ENCODE assay signal across 9 cellular contexts in the genomic region with DNA sequence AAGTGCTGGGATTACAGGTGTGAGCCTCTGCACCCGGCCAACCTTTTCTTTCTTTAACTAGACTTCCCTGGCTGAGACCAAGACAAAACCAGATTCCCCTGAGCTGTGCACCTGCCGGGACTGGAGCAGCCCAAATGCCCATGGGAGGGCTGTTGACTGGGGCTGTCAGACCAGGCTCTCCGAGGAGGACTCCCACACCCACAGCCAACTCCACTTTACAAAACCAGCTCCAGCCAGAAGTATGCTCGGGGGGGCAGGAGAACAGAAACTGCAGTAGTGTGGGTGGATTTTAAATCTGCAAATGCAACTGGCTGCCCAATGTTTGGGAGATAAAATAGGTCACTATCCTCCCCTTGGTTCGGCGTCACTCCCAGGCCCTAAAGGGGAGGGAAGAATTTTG.
DNase-seq lines count a peak whose midpoint lies in the region; ATAC-seq, FAIRE-seq and TF ChIP-seq lines count a peak whose summit lies in the region.
"Had no signal": no experiment of that assay in that cellular context is flagged by ENCODE, and none has a peak within 500 bp of the region (broad histone marks: within the 10 kb centered on the region; RNA-seq: fewer than 3 reads in every experiment).

No MANE protein-coding gene starts in this region.

- 0 out of 3 replicates have a peak overlapping the region, but pooled peaks have one; percentile 15 for H3K4me2 ChIP-seq in A549

- no peaks in the 10 kb centered on the region for H3K36me3 ChIP-seq in esophagus muscularis mucosa

- no peak for FAIRE-seq in A549 (lab: Jason Lieb, UNC)

- peaks cover 75% of the 10 kb centered on the region for H3K36me3 Mint-ChIP-seq in activated CD8-positive, alpha-beta T cell treated with anti-CD3 and anti-CD28 coated beads, Interleukin-2, amount 10 ng/mL, durations not matched to agents 7 days and 5 days (ENCODE audit: low read depth)

- POLR2A ChIA-PET in A549 (lab: Yijun Ruan, JAX): interaction anchor here (0.6 to 1.9 kb wide), 5 partner anchors 14 to 175 kb away, joined by 3 to 6 read pairs (median 5); partner anchors contain the start of gene VCPKMT
- POLR2A ChIA-PET in activated CD8-positive, alpha-beta T cell treated with anti-CD3 and anti-CD28 coated beads, Interleukin-2, amount 10 ng/mL, durations not matched to agents 7 days and 5 days (lab: Charles Lee): interaction anchor here (0.9 to 6.6 kb wide), 13 partner anchors 11 to 170 kb away, joined by 3 to 95 read pairs (median 5); partner anchors contain the start of gene VCPKMT

- TF ChIP-seq POLR2A in A549 (IDR thresholded peaks at IDR 0.05; ENCODE audit: low read length) (no peak), esophagus muscularis mucosa (IDR thresholded peaks at IDR 0.05; ENCODE audit: low read depth) (no peak)

- no peaks in the 10 kb centered on the region for H3K9me3 Mint-ChIP-seq in activated CD8-positive, alpha-beta T cell treated with anti-CD3 and anti-CD28 coated beads, Interleukin-2, amount 10 ng/mL, durations not matched to agents 7 days and 5 days (ENCODE audit: insufficient read depth)

- TF ChIP-seq RAD21 in A549 (conservative IDR thresholded peaks at IDR 0.05 in 1 of 2, IDR thresholded peaks at IDR 0.05 in 1 of 2): no peak

- no peaks in the 10 kb centered on the region for H3K27me3 Mint-ChIP-seq in activated CD8-positive, alpha-beta T cell treated with anti-CD3 and anti-CD28 coated beads, Interleukin-2, amount 10 ng/mL, durations not matched to agents 7 days and 5 days (ENCODE audit: low read depth)

- CTCF ChIA-PET in A549 (lab: Yijun Ruan, JAX): interaction anchor here (0.7 to 2.9 kb wide), 13 partner anchors 11 to 176 kb away, joined by 3 to 12 read pairs (median 5); no protein-coding TSS in a partner anchor
- CTCF ChIA-PET in activated CD8-positive, alpha-beta T cell treated with anti-CD3 and anti-CD28 coated beads, Interleukin-2, amount 10 ng/mL, durations not matched to agents 7 days and 5 days (lab: Charles Lee): interaction anchor here (0.7 to 4.0 kb wide), 15 partner anchors 12 to 184 kb away, joined by 3 to 30 read pairs (median 5); no protein-coding TSS in a partner anchor

- intact Hi-C loops in esophagus muscularis mucosa (cut with DNase I): no loop called here

- no peak overlapping the region for H3K4me3 Mint-ChIP-seq in activated CD8-positive, alpha-beta T cell treated with anti-CD3 and anti-CD28 coated beads, Interleukin-2, amount 10 ng/mL, durations not matched to agents 7 days and 5 days

- no peaks in the 10 kb centered on the region for H3K9me3 ChIP-seq in A549
- no peaks in the 10 kb centered on the region for H3K9me3 ChIP-seq in esophagus muscularis mucosa

- 76% methylated on average over 6 of the region's 6 CpGs for WGBS in A549 (ENCODE audit: missing lambda C conversion rate)
- WGBS in esophagus muscularis mucosa: 49% methylated on average over 6 of the region's 6 CpGs

- TF ChIP-seq EP300 in A549 (IDR thresholded peaks at IDR 0.05) (no peak), esophagus muscularis mucosa (IDR thresholded peaks at IDR 0.05) (no peak)

- ATAC-seq in A549 (no peak), HG03342 (IDR thresholded peaks at IDR 0.05; ENCODE audit: unreplicated experiment) (no peak)
- no peak for ATAC-seq in activated CD8-positive, alpha-beta T cell treated with anti-CD3 and anti-CD28 coated beads, Interleukin-2, amount 10 ng/mL, durations not matched to agents 7 days and 5 days
- no peak for ATAC-seq in activated CD4-positive, CD25-positive, alpha-beta regulatory T cell treated with anti-CD3 and anti-CD28 coated beads, Interleukin-2, amount 50 U/mL, for 24 hours

- peaks cover 31% of the 10 kb centered on the region for H3K4me1 ChIP-seq in A549
- H3K4me1 ChIP-seq in esophagus muscularis mucosa: peaks cover 9 to 30% (median 10%) of the 10 kb centered on the region in 4 donors

- DNase-seq in A549 (ENCODE audit: low read depth in 1 of 2, low spot score in 1 of 2) (no peak), GM13976 (ENCODE audit: low spot score) (peak; percentile 51), medulla oblongata (ENCODE audit: extremely low spot score) (peak; percentile 51), UCSD-AML1 (lab: John Stamatoyannopoulos, UW; ENCODE audit: unreplicated experiment) (no peak), esophagus muscularis mucosa (ENCODE audit: extremely low spot score) (no peak)
- no peak for DNase-seq in activated CD8-positive, alpha-beta T cell treated with anti-CD3 and anti-CD28 coated beads, Interleukin-2, amount 10 ng/mL, durations not matched to agents 7 days and 5 days
- DNase-seq: DMS79 had no signal

- TF ChIP-seq CTCF in A549 (IDR thresholded peaks at IDR 0.05): no peak
- TF ChIP-seq CTCF in GM13976 (IDR thresholded peaks at IDR 0.05; ENCODE audit: borderline replicate concordance, control extremely low read depth, extremely low read depth, insufficient read depth, missing control alignments): no peak
- TF ChIP-seq CTCF in esophagus muscularis mucosa (IDR thresholded peaks at IDR 0.05): no peak

- in situ Hi-C loops in GM13976 (cut with MboI; ENCODE audit: low sequenced_read_pairs, unreplicated experiment): no loop called here

- peak overlapping the region; percentile 98 for H3K27ac Mint-ChIP-seq in activated CD8-positive, alpha-beta T cell treated with anti-CD3 and anti-CD28 coated beads, Interleukin-2, amount 10 ng/mL, durations not matched to agents 7 days and 5 days

- H3K27ac ChIP-seq in A549: peak overlapping the region; percentile 31 to 80; a peak in 4 of 6 replicates
- peak overlapping the region in 1 of 4 donors; percentile 10 for H3K27ac ChIP-seq in esophagus muscularis mucosa (replicated peaks in 1 of 4)

- H3K4me3 ChIP-seq in A549 (no peak overlapping the region), esophagus muscularis mucosa (no peak overlapping the region)

- H3K27me3 ChIP-seq in esophagus muscularis mucosa: no peaks in the 10 kb centered on the region

- peaks cover 86% of the 10 kb centered on the region for H3K4me1 Mint-ChIP-seq in activated CD8-positive, alpha-beta T cell treated with anti-CD3 and anti-CD28 coated beads, Interleukin-2, amount 10 ng/mL, durations not matched to agents 7 days and 5 days (ENCODE audit: low read depth)

TF ChIP-seq in A549, 52 proteins besides CTCF, POLR2A, EP300 and RAD21:
- TF ChIP-seq ZC3H11A (IDR thresholded peaks at IDR 0.05) (no peak), RCOR1 (IDR thresholded peaks at IDR 0.05; ENCODE audit: low read depth, low read length) (no peak), HEYL (CRISPR knock-in tag; IDR thresholded peaks at IDR 0.05) (no peak), EHMT2 (IDR thresholded peaks at IDR 0.05; ENCODE audit: low read depth) (no peak), SMC3 (IDR thresholded peaks at IDR 0.05) (no peak), JUNB (IDR thresholded peaks at IDR 0.05) (no peak), JUN (IDR thresholded peaks at IDR 0.05) (no peak), RFX5 (IDR thresholded peaks at IDR 0.05) (no peak), ZFP36 (IDR thresholded peaks at IDR 0.05; ENCODE audit: borderline replicate concordance, partially characterized antibody) (no peak), HOXB13 (CRISPR knock-in tag; IDR thresholded peaks at IDR 0.05; ENCODE audit: low read depth) (no peak), CBX2 (IDR thresholded peaks at IDR 0.05; ENCODE audit: borderline replicate concordance, low read depth) (no peak), MAZ (IDR thresholded peaks at IDR 0.05; ENCODE audit: borderline replicate concordance, low read depth, low read length) (no peak), CEBPB (IDR thresholded peaks at IDR 0.05) (no peak), ZNF302 (CRISPR knock-in tag; IDR thresholded peaks at IDR 0.05) (no peak), RARB (CRISPR knock-in tag; IDR thresholded peaks at IDR 0.05) (no peak), SREBF2 (IDR thresholded peaks at IDR 0.05) (no peak)
- TF ChIP-seq, protein P1, sequence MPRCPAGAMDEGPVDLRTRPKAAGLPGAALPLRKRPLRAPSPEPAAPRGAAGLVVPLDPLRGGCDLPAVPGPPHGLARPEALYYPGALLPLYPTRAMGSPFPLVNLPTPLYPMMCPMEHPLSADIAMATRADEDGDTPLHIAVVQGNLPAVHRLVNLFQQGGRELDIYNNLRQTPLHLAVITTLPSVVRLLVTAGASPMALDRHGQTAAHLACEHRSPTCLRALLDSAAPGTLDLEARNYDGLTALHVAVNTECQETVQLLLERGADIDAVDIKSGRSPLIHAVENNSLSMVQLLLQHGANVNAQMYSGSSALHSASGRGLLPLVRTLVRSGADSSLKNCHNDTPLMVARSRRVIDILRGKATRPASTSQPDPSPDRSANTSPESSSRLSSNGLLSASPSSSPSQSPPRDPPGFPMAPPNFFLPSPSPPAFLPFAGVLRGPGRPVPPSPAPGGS (IDR thresholded peaks at IDR 0.05): no peak
- TF ChIP-seq, protein P2, sequence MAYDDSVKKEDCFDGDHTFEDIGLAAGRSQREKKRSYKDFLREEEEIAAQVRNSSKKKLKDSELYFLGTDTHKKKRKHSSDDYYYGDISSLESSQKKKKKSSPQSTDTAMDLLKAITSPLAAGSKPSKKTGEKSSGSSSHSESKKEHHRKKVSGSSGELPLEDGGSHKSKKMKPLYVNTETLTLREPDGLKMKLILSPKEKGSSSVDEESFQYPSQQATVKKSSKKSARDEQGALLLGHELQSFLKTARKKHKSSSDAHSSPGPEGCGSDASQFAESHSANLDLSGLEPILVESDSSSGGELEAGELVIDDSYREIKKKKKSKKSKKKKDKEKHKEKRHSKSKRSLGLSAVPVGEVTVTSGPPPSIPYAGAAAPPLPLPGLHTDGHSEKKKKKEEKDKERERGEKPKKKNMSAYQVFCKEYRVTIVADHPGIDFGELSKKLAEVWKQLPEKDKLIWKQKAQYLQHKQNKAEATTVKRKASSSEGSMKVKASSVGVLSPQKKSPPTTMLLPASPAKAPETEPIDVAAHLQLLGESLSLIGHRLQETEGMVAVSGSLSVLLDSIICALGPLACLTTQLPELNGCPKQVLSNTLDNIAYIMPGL (CRISPR knock-in tag; IDR thresholded peaks at IDR 0.05; ENCODE audit: borderline replicate concordance): no peak

Comparison
In these comparisons a context has a peak if more than half of its experiments do, and no peak if none do; other contexts are left out.
1. DNase-seq: peak in GM13976 (single experiment) and medulla oblongata (single experiment); none in A549 (0 of 2), activated CD8-positive, alpha-beta T cell treated with anti-CD3 and anti-CD28 coated beads, Interleukin-2, amount 10 ng/mL, durations not matched to agents 7 days and 5 days (single experiment), UCSD-AML1 (single experiment) and esophagus muscularis mucosa (single experiment).